1 cellular context compared by ENCODE assay signal in the genomic region with DNA sequence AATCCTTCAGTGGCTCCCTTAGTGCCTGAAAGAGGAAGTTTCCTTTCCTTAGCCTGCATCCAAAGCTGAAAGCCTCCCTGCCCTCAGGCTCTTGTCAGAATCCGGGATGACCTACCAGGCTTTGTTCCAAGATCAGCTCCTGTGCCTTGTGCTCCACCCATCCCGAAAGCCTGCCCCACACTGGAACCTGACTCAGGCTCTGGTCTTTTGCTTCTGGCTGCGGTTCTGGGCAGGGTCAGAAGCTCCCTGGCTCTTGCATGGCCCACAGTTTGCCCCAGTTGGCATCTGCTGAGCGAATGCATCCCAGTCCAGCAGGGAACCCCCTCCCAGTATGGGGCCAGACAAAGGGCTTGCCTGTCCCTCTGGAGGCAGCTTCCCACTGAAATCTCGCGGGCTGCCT.
TF ChIP-seq lines count a peak whose summit lies in the region.

No MANE protein-coding gene starts in this region.

TF ChIP-seq in IMR-90, 13 proteins besides CTCF, POLR2A, EP300 and RAD21:
- no peak for TF ChIP-seq FOS (IDR thresholded peaks at IDR 0.05; ENCODE audit: low read depth, low read length)
- TF ChIP-seq MXI1 (IDR thresholded peaks at IDR 0.05; ENCODE audit: borderline replicate concordance, low read depth, low read length): no peak
- no peak for TF ChIP-seq BHLHE40 (IDR thresholded peaks at IDR 0.05; ENCODE audit: low read depth, low read length)
- TF ChIP-seq RFX5 (IDR thresholded peaks at IDR 0.05; ENCODE audit: low read depth, low read length): no peak
- TF ChIP-seq, protein P1, sequence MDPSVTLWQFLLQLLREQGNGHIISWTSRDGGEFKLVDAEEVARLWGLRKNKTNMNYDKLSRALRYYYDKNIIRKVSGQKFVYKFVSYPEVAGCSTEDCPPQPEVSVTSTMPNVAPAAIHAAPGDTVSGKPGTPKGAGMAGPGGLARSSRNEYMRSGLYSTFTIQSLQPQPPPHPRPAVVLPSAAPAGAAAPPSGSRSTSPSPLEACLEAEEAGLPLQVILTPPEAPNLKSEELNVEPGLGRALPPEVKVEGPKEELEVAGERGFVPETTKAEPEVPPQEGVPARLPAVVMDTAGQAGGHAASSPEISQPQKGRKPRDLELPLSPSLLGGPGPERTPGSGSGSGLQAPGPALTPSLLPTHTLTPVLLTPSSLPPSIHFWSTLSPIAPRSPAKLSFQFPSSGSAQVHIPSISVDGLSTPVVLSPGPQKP (IDR thresholded peaks at IDR 0.05; ENCODE audit: borderline replicate concordance, low read depth, low read length): no peak
- no peak for TF ChIP-seq SMC3 (IDR thresholded peaks at IDR 0.05; ENCODE audit: low read depth, low read length)
- no peak for TF ChIP-seq CEBPB (IDR thresholded peaks at IDR 0.05; ENCODE audit: low read depth, low read length)
- TF ChIP-seq CHD1 (IDR thresholded peaks at IDR 0.05; ENCODE audit: low read depth, low read length): no peak
- no peak for TF ChIP-seq MAFK (IDR thresholded peaks at IDR 0.05; ENCODE audit: low read depth, low read length)
- no peak for TF ChIP-seq NFE2L2 (IDR thresholded peaks at IDR 0.05; ENCODE audit: low read depth, low read length)
- no peak for TF ChIP-seq MAZ (IDR thresholded peaks at IDR 0.05; ENCODE audit: borderline replicate concordance, low read depth, low read length)
TF ChIP-seq in IMR-90: peak in this region for 0.
